In genomic region chr11:57082125-57082524, GRCh38 we compare ENCODE assay signal across 19 cellular contexts.
DNase-seq lines count a peak whose midpoint lies in the region; ATAC-seq, FAIRE-seq and TF ChIP-seq lines count a peak whose summit lies in the region.
"Had no signal": no experiment of that assay in that cellular context is flagged by ENCODE, and none has a peak within 500 bp of the region (broad histone marks: within the 10 kb centered on the region; RNA-seq: fewer than 3 reads in every experiment).

No MANE protein-coding gene starts in this region.

- ATAC-seq in GM12878 = no peak
- ATAC-seq in GM18909 (IDR thresholded peaks at IDR 0.05; ENCODE audit: poor library complexity, unreplicated experiment) = no peak

- SMC1A ChIA-PET in GM12878 (lab: Charles Lee; ENCODE audit: uncharacterized antibody, unreplicated experiment) = no interaction called here

- TF ChIP-seq POLR2A in GM12891 (IDR thresholded peaks at IDR 0.05; ENCODE audit: low read depth, low read length) (no peak), GM12878 (IDR thresholded peaks at IDR 0.05; ENCODE audit: low read depth, low read length) (no peak)

- TF ChIP-seq EP300 in GM12878 (IDR thresholded peaks at IDR 0.05; ENCODE audit: borderline replicate concordance in 1 of 2, control insufficient read depth in 1 of 2, low read depth in 2 of 2, low read length in 2 of 2) = no peak

- H3K36me3 Mint-ChIP-seq in neural crest cell (ENCODE audit: low read depth) = no peaks in the 10 kb centered on the region
- H3K36me3 Mint-ChIP-seq: CD4-positive, alpha-beta memory T cell had no signal

- no peak for TF ChIP-seq RAD21 in GM12878 (IDR thresholded peaks at IDR 0.05; ENCODE audit: insufficient read depth, low read depth, low read length)

- no peaks in the 10 kb centered on the region for H3K36me3 ChIP-seq in GM12878 (ENCODE audit: control insufficient read depth in 2 of 2, insufficient read depth in 2 of 2, low read length in 1 of 2)

- H3K4me3 Mint-ChIP-seq in neural crest cell = no peak overlapping the region
- H3K4me3 Mint-ChIP-seq: CD4-positive, alpha-beta memory T cell had no signal

- FAIRE-seq in GM12891 (lab: Jason Lieb, UNC) (no peak), GM12878 (lab: Jason Lieb, UNC) (no peak)

- H2AFZ ChIP-seq in GM12878 (ENCODE audit: control insufficient read depth, low read depth, low read length) = no peak overlapping the region

- H3K9ac ChIP-seq in GM12878 (ENCODE audit: control insufficient read depth, insufficient read depth, low read length) = no peak overlapping the region

- H3K27me3 ChIP-seq in GM12878 (replicated peaks in 1 of 2; ENCODE audit: control insufficient read depth in 2 of 2, insufficient read depth in 2 of 2, low read length in 1 of 2) = no peaks in the 10 kb centered on the region

- H3K4me1 Mint-ChIP-seq in neural crest cell = peaks cover 10% of the 10 kb centered on the region
- H3K4me1 Mint-ChIP-seq: CD4-positive, alpha-beta memory T cell had no signal

- H3K79me2 ChIP-seq in GM12878 (ENCODE audit: control insufficient read depth, insufficient read depth, low read length) = no peaks in the 10 kb centered on the region

- 0% methylated on average over 1 of the region's 1 CpG for WGBS in GM12878 (ENCODE audit: insufficient coverage, insufficient replicate concordance, low lambda C conversion rate, missing lambda C conversion rate)

- no TSS peak for BruUV-seq in GM12878 (replicated peaks; lab: Mats Ljungman, UMichigan)

- RAD21 ChIA-PET in GM12878 (lab: Charles Lee; ENCODE audit: unreplicated experiment) = no interaction called here

- H3K27ac Mint-ChIP-seq in neural crest cell (ENCODE audit: unreplicated experiment) = peak overlapping the region; percentile 51
- H3K27ac Mint-ChIP-seq: CD4-positive, alpha-beta memory T cell had no signal

- CTCF ChIA-PET in GM12878 (lab: Yijun Ruan, JAX) = no interaction called here

- H3K9me3 ChIP-seq in GM12878 (replicated peaks; ENCODE audit: control insufficient read depth, insufficient read depth, low read length) = no peaks in the 10 kb centered on the region

- no peaks in the 10 kb centered on the region for H3K4me1 ChIP-seq in GM12878 (ENCODE audit: control insufficient read depth, insufficient read depth, low read length)

- H3K27ac ChIP-seq in GM12878 (ENCODE audit: control insufficient read depth, insufficient read depth) = no peak overlapping the region

- TF ChIP-seq CTCF in GM12878 (IDR thresholded peaks at IDR 0.05 in 2 of 3, conservative IDR thresholded peaks at IDR 0.05 in 1 of 3; ENCODE audit: control insufficient read depth in 2 of 3, extremely low read depth in 1 of 3, insufficient read depth in 1 of 3, low read depth in 3 of 3, low read length in 3 of 3) (no peak), neural crest cell (conservative IDR thresholded peaks at IDR 0.05) (no peak)

- no peaks in the 10 kb centered on the region for H4K20me1 ChIP-seq in GM12878 (ENCODE audit: control insufficient read depth, insufficient read depth)

- in situ Hi-C loops in GM12878 (cut with MboI) = no loop called here

- peak; percentile 6 for DNase-seq in NOMO-1 treated with DMSO at 0.1 percent for 48 hours (lab: John Stamatoyannopoulos, UW; ENCODE audit: unreplicated experiment)
- no peak for DNase-seq in NOMO-1 treated with dmso at 0.1 percent for 144 hours (lab: John Stamatoyannopoulos, UW; ENCODE audit: unreplicated experiment)
- no peak for DNase-seq in GM12891 (ENCODE audit: insufficient read length, low spot score)
- no peak for DNase-seq in GM12878 (ENCODE audit: low read depth, low spot score)
- DNase-seq in neural crest cell (ENCODE audit: low read depth, low spot score) = no peak
- no peak for DNase-seq in stimulated activated CD4-positive, alpha-beta T cell treated with anti-CD3 and anti-CD28 coated beads, Interleukin-4, amount 100 ng/mL, for 24 hours
- no peak for DNase-seq in SIG-M5 (lab: John Stamatoyannopoulos, UW)
- DNase-seq: 8988T; C1 segment of cervical spinal cord; Calu3; CD4-positive, alpha-beta memory T cell; COR-L47; DMS53; DMS79 treated with DMSO at 0.1 percent for 48 hours; GF-D8; GOT3; H7; HCEC 1CT had no signal

- POLR2A ChIA-PET in GM12878 (lab: Charles Lee) = no interaction called here

- no peaks in the 10 kb centered on the region for H3K27me3 Mint-ChIP-seq in neural crest cell (ENCODE audit: low read depth)

- intact Hi-C loops in GM12878 (cut with micrococcal nuclease; ENCODE audit: unreplicated experiment) = no loop called here

- H3K9me3 Mint-ChIP-seq in neural crest cell = no peaks in the 10 kb centered on the region

- H3K4me2 ChIP-seq in GM12878 (ENCODE audit: control insufficient read depth, insufficient read depth) = no peak overlapping the region

- H3K4me3 ChIP-seq in GM12878 = no peak overlapping the region

TF ChIP-seq in GM12891, 5 proteins besides CTCF, POLR2A, EP300 and RAD21:
- TF ChIP-seq POLR2AphosphoS5 (IDR thresholded peaks at IDR 0.05; ENCODE audit: low read depth, low read length) (no peak), SPI1 (IDR thresholded peaks at IDR 0.05; ENCODE audit: low read depth, low read length) (peak; percentile 50; the same call in 1 of the 2 replicates)

TF ChIP-seq in GM12878, 131 proteins besides CTCF, POLR2A, EP300 and RAD21:
- TF ChIP-seq BCL11A (IDR thresholded peaks at IDR 0.05; ENCODE audit: low read depth, low read length) (no peak), E2F4 (IDR thresholded peaks at IDR 0.05; ENCODE audit: low read depth, low read length) (no peak), SPI1 (IDR thresholded peaks at IDR 0.05; ENCODE audit: borderline replicate concordance, insufficient read depth, low read depth, low read length) (peak; percentile 39; the same call in 1 of the 2 replicates)
- TF ChIP-seq, protein P1, sequence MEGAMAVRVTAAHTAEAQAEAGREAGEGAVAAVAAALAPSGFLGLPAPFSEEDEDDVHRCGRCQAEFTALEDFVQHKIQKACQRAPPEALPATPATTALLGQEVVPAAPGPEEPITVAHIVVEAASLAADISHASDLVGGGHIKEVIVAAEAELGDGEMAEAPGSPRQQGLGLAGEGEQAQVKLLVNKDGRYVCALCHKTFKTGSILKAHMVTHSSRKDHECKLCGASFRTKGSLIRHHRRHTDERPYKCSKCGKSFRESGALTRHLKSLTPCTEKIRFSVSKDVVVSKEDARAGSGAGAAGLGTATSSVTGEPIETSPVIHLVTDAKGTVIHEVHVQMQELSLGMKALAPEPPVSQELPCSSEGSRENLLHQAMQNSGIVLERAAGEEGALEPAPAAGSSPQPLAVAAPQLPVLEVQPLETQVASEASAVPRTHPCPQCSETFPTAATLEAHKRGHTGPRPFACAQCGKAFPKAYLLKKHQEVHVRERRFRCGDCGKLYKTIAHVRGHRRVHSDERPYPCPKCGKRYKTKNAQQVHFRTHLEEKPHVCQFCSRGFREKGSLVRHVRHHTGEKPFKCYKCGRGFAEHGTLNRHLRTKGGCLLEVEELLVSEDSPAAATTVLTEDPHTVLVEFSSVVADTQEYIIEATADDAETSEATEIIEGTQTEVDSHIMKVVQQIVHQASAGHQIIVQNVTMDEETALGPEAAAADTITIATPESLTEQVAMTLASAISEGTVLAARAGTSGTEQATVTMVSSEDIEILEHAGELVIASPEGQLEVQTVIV (IDR thresholded peaks at IDR 0.05; ENCODE audit: borderline replicate concordance, partially characterized antibody) = no peak
